ENCODE assay signal across 18 cellular contexts in genomic region chr19:40960062-40960685, GRCh38. TPM values are rescaled to one million over a fixed set of nuclear protein-coding genes. Genes with fewer than 3 reads are reported as not detected.
DNase-seq lines count a peak whose midpoint lies in the region; ATAC-seq, FAIRE-seq and TF ChIP-seq lines count a peak whose summit lies in the region.
"Had no signal": no experiment of that assay in that cellular context is flagged by ENCODE, and none has a peak within 500 bp of the region (broad histone marks: within the 10 kb centered on the region; RNA-seq: fewer than 3 reads in every experiment).

No MANE protein-coding gene starts in this region.

- peak overlapping the region; percentile 13; the same call in 1 of the 3 replicates for H3K4me2 ChIP-seq in A549
- H3K4me2 ChIP-seq in osteoblast (ENCODE audit: insufficient read depth, low read length), result no peak overlapping the region

- H3K9me3 ChIP-seq in A549, result peaks cover 44% of the 10 kb centered on the region
- no peaks in the 10 kb centered on the region for H3K9me3 ChIP-seq in osteoblast (ENCODE audit: low read depth, low read length)
- H3K9me3 ChIP-seq in pancreas, result no peaks in the 10 kb centered on the region

- H4K20me1 ChIP-seq in osteoblast (ENCODE audit: insufficient read depth, low read length), result no peaks in the 10 kb centered on the region

- DNase-seq in A549 (ENCODE audit: low read depth in 1 of 2, low spot score in 1 of 2) (no peak), NCI-H226 (peak; percentile 55), left colon (no peak), osteoblast (ENCODE audit: insufficient read length, low spot score, missing footprints) (peak; percentile 65), NCI-H1105 (lab: John Stamatoyannopoulos, UW) (no peak), pancreas (no peak)
- no peak for DNase-seq in effector CD8-positive, alpha-beta T cell (lab: John Stamatoyannopoulos, UW)
- DNase-seq in activated effector memory CD4-positive, alpha-beta T cell treated with Interleukin-2 at 50 U/mL for 16 hours, result no peak
- DNase-seq: BE2C; CD4-positive, alpha-beta memory T cell; DMS79; GOT3; H9 had no signal

- WGBS in A549 (ENCODE audit: missing lambda C conversion rate), result 27% methylated on average over 1 of the region's 1 CpG
- WGBS in pancreas, 2 donors, result 27 to 29% methylated on average over 1 of the region's 1 CpG

- intact Hi-C loops in left colon (cut with DNase I, micrococcal nuclease) (no loop called here), pancreas (cut with DNase I) (no loop called here)

- TF ChIP-seq POLR2A in A549 (IDR thresholded peaks at IDR 0.05; ENCODE audit: low read length), result no peak

- H3K27ac ChIP-seq in A549, result peak overlapping the region in 1 of 2 experiments; percentile 41; a peak in 1 of 6 replicates
- no peak overlapping the region for H3K27ac ChIP-seq in osteoblast (ENCODE audit: low read depth, low read length)
- no peak overlapping the region for H3K27ac ChIP-seq in pancreas
- H3K27ac ChIP-seq: C4-2B had no signal

- H3K4me1 ChIP-seq in A549 (peaks cover 33% of the 10 kb centered on the region), osteoblast (ENCODE audit: insufficient read depth, low read length) (no peaks in the 10 kb centered on the region), pancreas (no peaks in the 10 kb centered on the region)
- H3K4me1 ChIP-seq: BE2C had no signal

- H3K27me3 ChIP-seq in osteoblast (ENCODE audit: insufficient read depth, low read length) (no peaks in the 10 kb centered on the region), pancreas (no peaks in the 10 kb centered on the region)
- H3K27me3 ChIP-seq: BE2C had no signal

- H3K79me2 ChIP-seq in osteoblast (ENCODE audit: insufficient read depth, low read length), result no peaks in the 10 kb centered on the region

- no peak for FAIRE-seq in A549 (lab: Jason Lieb, UNC)
- no peak for FAIRE-seq in pancreas (lab: Jason Lieb, UNC)
- FAIRE-seq: GM12878 had no signal

- H3K4me3 ChIP-seq in A549 (no peak overlapping the region), osteoblast (ENCODE audit: insufficient read depth, low read length) (no peak overlapping the region), pancreas (no peak overlapping the region)
- H3K4me3 ChIP-seq: GM12878 had no signal

- TF ChIP-seq EP300 in A549 (IDR thresholded peaks at IDR 0.05), result no peak

- H3K36me3 ChIP-seq in osteoblast (ENCODE audit: insufficient read depth, low read length) (no peaks in the 10 kb centered on the region), pancreas (no peaks in the 10 kb centered on the region)
- H3K36me3 ChIP-seq: BE2C had no signal

- POLR2A ChIA-PET in A549 (lab: Yijun Ruan, JAX), result no interaction called here

- TF ChIP-seq CTCF in A549 (IDR thresholded peaks at IDR 0.05), result no peak
- TF ChIP-seq CTCF in osteoblast (IDR thresholded peaks at IDR 0.05; ENCODE audit: extremely low read depth, low read depth, low read length), result no peak
- TF ChIP-seq CTCF in pancreas (IDR thresholded peaks at IDR 0.05), result no peak

- CTCF ChIA-PET in A549 (lab: Yijun Ruan, JAX), result interaction anchor here (0.8 to 1.0 kb wide), 2 partner anchors 39 to 167 kb away, joined by 3 read pairs; no protein-coding TSS in a partner anchor

- peak in 1 of 2 experiments; percentile 13; a peak in 1 of 6 replicates for ATAC-seq in A549
- peak; percentile 78 for ATAC-seq in left colon
- ATAC-seq in pancreas, result no peak
- ATAC-seq: GM12878 had no signal

- H2AFZ ChIP-seq in osteoblast (ENCODE audit: low read length), result no peak overlapping the region

- TF ChIP-seq RAD21 in A549 (conservative IDR thresholded peaks at IDR 0.05 in 1 of 2, IDR thresholded peaks at IDR 0.05 in 1 of 2), result no peak

TF ChIP-seq in A549, 52 proteins besides CTCF, POLR2A, EP300 and RAD21:
- TF ChIP-seq HOXB5 (CRISPR knock-in tag; IDR thresholded peaks at IDR 0.05), result no peak
- TF ChIP-seq ZC3H11A (IDR thresholded peaks at IDR 0.05), result no peak
- TF ChIP-seq, protein P1, sequence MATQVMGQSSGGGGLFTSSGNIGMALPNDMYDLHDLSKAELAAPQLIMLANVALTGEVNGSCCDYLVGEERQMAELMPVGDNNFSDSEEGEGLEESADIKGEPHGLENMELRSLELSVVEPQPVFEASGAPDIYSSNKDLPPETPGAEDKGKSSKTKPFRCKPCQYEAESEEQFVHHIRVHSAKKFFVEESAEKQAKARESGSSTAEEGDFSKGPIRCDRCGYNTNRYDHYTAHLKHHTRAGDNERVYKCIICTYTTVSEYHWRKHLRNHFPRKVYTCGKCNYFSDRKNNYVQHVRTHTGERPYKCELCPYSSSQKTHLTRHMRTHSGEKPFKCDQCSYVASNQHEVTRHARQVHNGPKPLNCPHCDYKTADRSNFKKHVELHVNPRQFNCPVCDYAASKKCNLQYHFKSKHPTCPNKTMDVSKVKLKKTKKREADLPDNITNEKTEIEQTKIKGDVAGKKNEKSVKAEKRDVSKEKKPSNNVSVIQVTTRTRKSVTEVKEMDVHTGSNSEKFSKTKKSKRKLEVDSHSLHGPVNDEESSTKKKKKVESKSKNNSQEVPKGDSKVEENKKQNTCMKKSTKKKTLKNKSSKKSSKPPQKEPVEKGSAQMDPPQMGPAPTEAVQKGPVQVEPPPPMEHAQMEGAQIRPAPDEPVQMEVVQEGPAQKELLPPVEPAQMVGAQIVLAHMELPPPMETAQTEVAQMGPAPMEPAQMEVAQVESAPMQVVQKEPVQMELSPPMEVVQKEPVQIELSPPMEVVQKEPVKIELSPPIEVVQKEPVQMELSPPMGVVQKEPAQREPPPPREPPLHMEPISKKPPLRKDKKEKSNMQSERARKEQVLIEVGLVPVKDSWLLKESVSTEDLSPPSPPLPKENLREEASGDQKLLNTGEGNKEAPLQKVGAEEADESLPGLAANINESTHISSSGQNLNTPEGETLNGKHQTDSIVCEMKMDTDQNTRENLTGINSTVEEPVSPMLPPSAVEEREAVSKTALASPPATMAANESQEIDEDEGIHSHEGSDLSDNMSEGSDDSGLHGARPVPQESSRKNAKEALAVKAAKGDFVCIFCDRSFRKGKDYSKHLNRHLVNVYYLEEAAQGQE (IDR thresholded peaks at IDR 0.05), result no peak
- no peak for TF ChIP-seq ZFP36 (IDR thresholded peaks at IDR 0.05; ENCODE audit: borderline replicate concordance, partially characterized antibody)
- TF ChIP-seq JUNB (IDR thresholded peaks at IDR 0.05), result no peak
- TF ChIP-seq KDM5A (IDR thresholded peaks at IDR 0.05), result no peak
- TF ChIP-seq HOXA7 (CRISPR knock-in tag; IDR thresholded peaks at IDR 0.05), result no peak
- TF ChIP-seq CHD4 (IDR thresholded peaks at IDR 0.05; ENCODE audit: borderline replicate concordance), result no peak
- TF ChIP-seq HES2 (IDR thresholded peaks at IDR 0.05), result no peak
- TF ChIP-seq MAZ (IDR thresholded peaks at IDR 0.05; ENCODE audit: borderline replicate concordance, low read depth, low read length), result no peak

RNA-seq across cellular contexts. Expression of gene CYP2B6, which starts 30.9 kb away (rescaled TPM):
- polyA plus RNA-seq in A549 (2011; rRNA removed) (0.04 TPM in 1 of 2 replicates, not detected in the other), A549 (2017; fragmentation: RNase III; extraction: RNeasy Plus Mini Kit Qiagen cat#74134 plus additional on column Dnase treatment) (not detected in 3 replicates), pancreas (under 1 TPM in 1 of 2 donors, not detected in 1; 0.08 TPM)
- not detected in 2 replicates for polyA plus RNA-seq in A549 (2012; cell fraction: cytosol; rRNA removed)
- not detected in 2 replicates for polyA plus RNA-seq in A549 (2012; cell fraction: nucleus; rRNA removed)
- polyA minus RNA-seq in A549 (2011; rRNA and poly(A)+ RNA removed), result 0.19 and 0.21 TPM in 2 replicates
- total RNA-seq in left colon (1 to 10 TPM; 4.6 to 5.1 TPM), osteoblast (not detected in 2 replicates), pancreas (under 1 TPM in 3 of 6 donors, not detected in 3; 0.09 to 0.63 (median 0.25) TPM)
- total RNA-seq: A172; CD4-positive, alpha-beta memory T cell; G401; HT1080 had no signal
- polyA plus RNA-seq: CD4-positive, alpha-beta memory T cell had no signal

Comparison
In these comparisons a context has a peak if more than half of its experiments do, and no peak if none do; other contexts are left out.
1. DNase-seq: peak in NCI-H226 (single experiment) and osteoblast (single experiment); none in A549 (0 of 2), left colon (0 of 2), effector CD8-positive, alpha-beta T cell (single experiment), activated effector memory CD4-positive, alpha-beta T cell treated with Interleukin-2 at 50 U/mL for 16 hours (single experiment), NCI-H1105 (single experiment) and pancreas (0 of 6).